8 cellular contexts compared by ENCODE assay signal in genomic region chr13:36736119-36736726, GRCh38.
DNase-seq lines count a peak whose midpoint lies in the region; ATAC-seq and TF ChIP-seq lines count a peak whose summit lies in the region.

No MANE protein-coding gene starts in this region.

- no peaks in the 10 kb centered on the region for H3K9me3 Mint-ChIP-seq in activated CD8-positive, alpha-beta memory T cell treated with anti-CD3 and anti-CD28 coated beads, Interleukin-2, amount 10 ng/mL, durations not matched to agents 7 days and 5 days (ENCODE audit: low read depth)

- no peaks in the 10 kb centered on the region for H3K27me3 Mint-ChIP-seq in activated CD8-positive, alpha-beta memory T cell treated with anti-CD3 and anti-CD28 coated beads, Interleukin-2, amount 10 ng/mL, durations not matched to agents 7 days and 5 days

- H3K27ac ChIP-seq in RWPE1 (no peak overlapping the region), breast epithelium (no peak overlapping the region), left lung (no peak overlapping the region)

- ATAC-seq in left lung = peak; percentile 49
- ATAC-seq in GM19328 (IDR thresholded peaks at IDR 0.05; ENCODE audit: unreplicated experiment) = no peak
- no peak for ATAC-seq in activated CD8-positive, alpha-beta memory T cell treated with anti-CD3 and anti-CD28 coated beads, Interleukin-2, amount 10 ng/mL, durations not matched to agents 7 days and 5 days

- no peaks in the 10 kb centered on the region for H3K27me3 ChIP-seq in breast epithelium
- no peaks in the 10 kb centered on the region for H3K27me3 ChIP-seq in left lung

- peak; percentile 75 for TF ChIP-seq RAD21 in Ishikawa (IDR thresholded peaks at IDR 0.05; ENCODE audit: low read depth)

- no peak overlapping the region for H3K4me3 Mint-ChIP-seq in activated CD8-positive, alpha-beta memory T cell treated with anti-CD3 and anti-CD28 coated beads, Interleukin-2, amount 10 ng/mL, durations not matched to agents 7 days and 5 days

- peak; percentile 58 for DNase-seq in EH (ENCODE audit: low read depth)
- DNase-seq in RWPE1 (ENCODE audit: low spot score) = peak; percentile 38
- no peak for DNase-seq in breast epithelium (ENCODE audit: low spot score in 2 of 2)
- DNase-seq in left lung = no peak
- peak; percentile 2 for DNase-seq in stimulated activated CD8-positive, alpha-beta memory T cell treated with anti-CD3 and anti-CD28 coated beads, Interleukin-7, amount 100 ng/mL, for 24 hours (ENCODE audit: low read depth)
- DNase-seq in activated CD8-positive, alpha-beta memory T cell treated with anti-CD3 and anti-CD28 coated beads, Interleukin-2, amount 10 ng/mL, durations not matched to agents 7 days and 5 days = no peak

- H3K4me3 ChIP-seq in breast epithelium = no peak overlapping the region
- no peak overlapping the region for H3K4me3 ChIP-seq in left lung

- CTCF ChIA-PET in RWPE1 (lab: Yijun Ruan, JAX) = interaction anchor here (0.6 to 1.3 kb wide), 12 partner anchors 9 to 453 kb away, joined by 3 to 7 read pairs (median 3); no protein-coding TSS in a partner anchor
- CTCF ChIA-PET in activated CD8-positive, alpha-beta memory T cell treated with anti-CD3 and anti-CD28 coated beads, Interleukin-2, amount 10 ng/mL, durations not matched to agents 7 days and 5 days (lab: Charles Lee) = interaction anchor here (0.5 to 2.4 kb wide), 10 partner anchors 10 to 389 kb away, joined by 3 to 12 read pairs (median 4); partner anchors contain the start of gene SPART

- TF ChIP-seq POLR2A in breast epithelium (IDR thresholded peaks at IDR 0.05) = no peak

- no peaks in the 10 kb centered on the region for H3K36me3 Mint-ChIP-seq in activated CD8-positive, alpha-beta memory T cell treated with anti-CD3 and anti-CD28 coated beads, Interleukin-2, amount 10 ng/mL, durations not matched to agents 7 days and 5 days

- POLR2A ChIA-PET in RWPE1 (lab: Yijun Ruan, JAX; ENCODE audit: low non-redundant PET) = no interaction called here

- peak; percentile 65 for TF ChIP-seq CTCF in RWPE1 (conservative IDR thresholded peaks at IDR 0.05; ENCODE audit: low read depth)
- TF ChIP-seq CTCF in breast epithelium (IDR thresholded peaks at IDR 0.05) = peak; percentile 59 to 71 (median 60)
- peak; percentile 39 to 65 for TF ChIP-seq CTCF in left lung (IDR thresholded peaks at IDR 0.05)

- no peaks in the 10 kb centered on the region for H3K9me3 ChIP-seq in breast epithelium
- H3K9me3 ChIP-seq in left lung = no peaks in the 10 kb centered on the region

- intact Hi-C loops in breast epithelium (cut with DNase I; ENCODE audit: low total_unique reads) (no loop called here), left lung (cut with DNase I) (no loop called here)

- no peak overlapping the region for H3K27ac Mint-ChIP-seq in activated CD8-positive, alpha-beta memory T cell treated with anti-CD3 and anti-CD28 coated beads, Interleukin-2, amount 10 ng/mL, durations not matched to agents 7 days and 5 days

- TF ChIP-seq EP300 in Ishikawa (IDR thresholded peaks at IDR 0.05; ENCODE audit: borderline replicate concordance) = no peak

- no peaks in the 10 kb centered on the region for H3K4me1 Mint-ChIP-seq in activated CD8-positive, alpha-beta memory T cell treated with anti-CD3 and anti-CD28 coated beads, Interleukin-2, amount 10 ng/mL, durations not matched to agents 7 days and 5 days

- H3K36me3 ChIP-seq in breast epithelium (no peaks in the 10 kb centered on the region), left lung (no peaks in the 10 kb centered on the region)

- H3K4me1 ChIP-seq in breast epithelium = no peaks in the 10 kb centered on the region
- no peaks in the 10 kb centered on the region for H3K4me1 ChIP-seq in left lung

TF ChIP-seq in Ishikawa, 13 proteins besides CTCF, POLR2A, EP300 and RAD21:
- TF ChIP-seq REST (IDR thresholded peaks at IDR 0.05; ENCODE audit: low read depth) = no peak
- TF ChIP-seq USF1 (IDR thresholded peaks at IDR 0.05) = no peak
- no peak for TF ChIP-seq MAX (IDR thresholded peaks at IDR 0.05)
- TF ChIP-seq CEBPB (IDR thresholded peaks at IDR 0.05) = no peak
- TF ChIP-seq NFIC (IDR thresholded peaks at IDR 0.05) = no peak
- no peak for TF ChIP-seq TCF12 (IDR thresholded peaks at IDR 0.05; ENCODE audit: low read depth)
- TF ChIP-seq TAF1 (IDR thresholded peaks at IDR 0.05; ENCODE audit: low read depth) = no peak

Comparison
In these comparisons a context has a peak if more than half of its experiments do, and no peak if none do; other contexts are left out.
1. DNase-seq: peak in EH (single experiment), RWPE1 (single experiment) and stimulated activated CD8-positive, alpha-beta memory T cell treated with anti-CD3 and anti-CD28 coated beads, Interleukin-7, amount 100 ng/mL, for 24 hours (single experiment); none in breast epithelium (0 of 2), left lung (0 of 2) and activated CD8-positive, alpha-beta memory T cell treated with anti-CD3 and anti-CD28 coated beads, Interleukin-2, amount 10 ng/mL, durations not matched to agents 7 days and 5 days (single experiment).
2. Peak in every context shown above with its lines, with median percentiles within 50 percentile points of each other: CTCF ChIP-seq.